Comparison of ENCODE assay signal across 1 cellular context in genomic region chr1:244969355-244970235, GRCh38.
TF ChIP-seq lines count a peak whose summit lies in the region.

No MANE protein-coding gene starts in this region.

TF ChIP-seq in HepG2, 621 proteins besides CTCF, POLR2A, EP300 and RAD21 (continued from another document and continues in another):
- TF ChIP-seq ZNF142 (CRISPR knock-in tag; IDR thresholded peaks at IDR 0.05) (no peak), MYNN (CRISPR knock-in tag; IDR thresholded peaks at IDR 0.05; ENCODE audit: low read depth) (no peak), NR2C2 (CRISPR knock-in tag; IDR thresholded peaks at IDR 0.05; ENCODE audit: borderline replicate concordance) (peak; percentile 11; the same call in 1 of the 2 replicates), STAT6 (CRISPR knock-in tag; IDR thresholded peaks at IDR 0.05; ENCODE audit: borderline replicate concordance) (no peak), KLF15 (CRISPR knock-in tag; IDR thresholded peaks at IDR 0.05; ENCODE audit: borderline replicate concordance) (no peak), NAIF1 (CRISPR knock-in tag; IDR thresholded peaks at IDR 0.05; ENCODE audit: borderline replicate concordance) (no peak; the same call in 1 of the 2 replicates), ZBTB3 (CRISPR knock-in tag; IDR thresholded peaks at IDR 0.05; ENCODE audit: borderline replicate concordance, low read depth) (no peak), SRSF9 (IDR thresholded peaks at IDR 0.05; ENCODE audit: borderline replicate concordance, insufficient read depth, low read depth, low read length, poor library complexity, severe bottlenecking) (no peak), PLSCR1 (CRISPR knock-in tag; IDR thresholded peaks at IDR 0.05; ENCODE audit: borderline replicate concordance) (no peak), ZNF850 (CRISPR knock-in tag; conservative IDR thresholded peaks at IDR 0.05) (no peak), NR2F1 (CRISPR knock-in tag; IDR thresholded peaks at IDR 0.05) (no peak), ZNF660 (CRISPR knock-in tag; IDR thresholded peaks at IDR 0.05; ENCODE audit: borderline replicate concordance, low read depth) (no peak), SMARCE1 (IDR thresholded peaks at IDR 0.05; ENCODE audit: borderline replicate concordance) (no peak), AFF4 (CRISPR knock-in tag; IDR thresholded peaks at IDR 0.05) (no peak), SIN3B (IDR thresholded peaks at IDR 0.05; ENCODE audit: low read length) (no peak), IRF9 (CRISPR knock-in tag; IDR thresholded peaks at IDR 0.05; ENCODE audit: borderline replicate concordance) (peak; percentile 84; the same call in 1 of the 2 replicates), HOXA9 (CRISPR knock-in tag; IDR thresholded peaks at IDR 0.05; ENCODE audit: borderline replicate concordance) (0 out of 2 replicates have a peak, but pooled peaks have one; percentile 7), CBX2 (IDR thresholded peaks at IDR 0.05; ENCODE audit: low read depth, low read length) (no peak), CBX2 (CRISPR knock-in tag; IDR thresholded peaks at IDR 0.05; ENCODE audit: low read depth) (no peak), ZNF530 (CRISPR knock-in tag; IDR thresholded peaks at IDR 0.05; ENCODE audit: low read depth) (no peak), HNRNPK (IDR thresholded peaks at IDR 0.05; ENCODE audit: low read depth, low read length, poor library complexity, severe bottlenecking) (peak; percentile 8), GPBP1L1 (CRISPR knock-in tag; IDR thresholded peaks at IDR 0.05) (no peak), POGZ (CRISPR knock-in tag; IDR thresholded peaks at IDR 0.05) (no peak; the same call in 1 of the 2 replicates), ZNF24 (IDR thresholded peaks at IDR 0.05) (no peak), PAXIP1 (CRISPR knock-in tag; conservative IDR thresholded peaks at IDR 0.05) (no peak; the same call in 1 of the 2 replicates), ZNF512 (CRISPR knock-in tag; IDR thresholded peaks at IDR 0.05) (no peak), ZNF580 (CRISPR knock-in tag; IDR thresholded peaks at IDR 0.05; ENCODE audit: borderline replicate concordance, low read depth) (peak; percentile 47; the same call in 1 of the 2 replicates), SPEN (CRISPR knock-in tag; IDR thresholded peaks at IDR 0.05; ENCODE audit: low read depth) (peak; percentile 72; the same call in 1 of the 2 replicates), HOXD1 (CRISPR knock-in tag; IDR thresholded peaks at IDR 0.05) (0 out of 2 replicates have a peak, but pooled peaks have one; percentile 7), ZNF607 (CRISPR knock-in tag; IDR thresholded peaks at IDR 0.05; ENCODE audit: borderline replicate concordance) (no peak; the same call in 1 of the 2 replicates), ADNP (CRISPR knock-in tag; IDR thresholded peaks at IDR 0.05) (no peak), SMC3 (IDR thresholded peaks at IDR 0.05; ENCODE audit: low read length) (no peak), ZNF414 (CRISPR knock-in tag; IDR thresholded peaks at IDR 0.05) (no peak), ZNF296 (CRISPR knock-in tag; conservative IDR thresholded peaks at IDR 0.05) (no peak), ZNF138 (CRISPR knock-in tag; IDR thresholded peaks at IDR 0.05; ENCODE audit: low read depth) (0 out of 2 replicates have a peak, but pooled peaks have one; percentile 58)
